ENCODE assay signal across 2 cellular contexts in genomic region chr2:121367246-121367900, GRCh38.
TF ChIP-seq lines count a peak whose summit lies in the region.

No MANE protein-coding gene starts in this region.

TF ChIP-seq in IMR-90, 13 proteins besides CTCF, POLR2A, EP300 and RAD21:
- no peak for TF ChIP-seq BHLHE40 (IDR thresholded peaks at IDR 0.05; ENCODE audit: low read depth, low read length)
- no peak for TF ChIP-seq SMC3 (IDR thresholded peaks at IDR 0.05; ENCODE audit: low read depth, low read length)
- TF ChIP-seq CHD1 (IDR thresholded peaks at IDR 0.05; ENCODE audit: low read depth, low read length) = no peak
- TF ChIP-seq MAFK (IDR thresholded peaks at IDR 0.05; ENCODE audit: low read depth, low read length) = no peak
- no peak for TF ChIP-seq CEBPB (IDR thresholded peaks at IDR 0.05; ENCODE audit: low read depth, low read length)
- TF ChIP-seq NFE2L2 (IDR thresholded peaks at IDR 0.05; ENCODE audit: low read depth, low read length) = no peak
- TF ChIP-seq RFX5 (IDR thresholded peaks at IDR 0.05; ENCODE audit: low read depth, low read length) = no peak
- TF ChIP-seq, protein P1, sequence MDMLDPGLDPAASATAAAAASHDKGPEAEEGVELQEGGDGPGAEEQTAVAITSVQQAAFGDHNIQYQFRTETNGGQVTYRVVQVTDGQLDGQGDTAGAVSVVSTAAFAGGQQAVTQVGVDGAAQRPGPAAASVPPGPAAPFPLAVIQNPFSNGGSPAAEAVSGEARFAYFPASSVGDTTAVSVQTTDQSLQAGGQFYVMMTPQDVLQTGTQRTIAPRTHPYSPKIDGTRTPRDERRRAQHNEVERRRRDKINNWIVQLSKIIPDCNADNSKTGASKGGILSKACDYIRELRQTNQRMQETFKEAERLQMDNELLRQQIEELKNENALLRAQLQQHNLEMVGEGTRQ (IDR thresholded peaks at IDR 0.05; ENCODE audit: low read depth, low read length) = no peak
- no peak for TF ChIP-seq RCOR1 (IDR thresholded peaks at IDR 0.05; ENCODE audit: insufficient replicate concordance, low read length)
- no peak for TF ChIP-seq MAZ (IDR thresholded peaks at IDR 0.05; ENCODE audit: borderline replicate concordance, low read depth, low read length)
TF ChIP-seq in IMR-90: peak in this region for 0.

TF ChIP-seq in K562, 482 proteins besides CTCF, POLR2A, EP300 and RAD21:
- TF ChIP-seq, protein P2, sequence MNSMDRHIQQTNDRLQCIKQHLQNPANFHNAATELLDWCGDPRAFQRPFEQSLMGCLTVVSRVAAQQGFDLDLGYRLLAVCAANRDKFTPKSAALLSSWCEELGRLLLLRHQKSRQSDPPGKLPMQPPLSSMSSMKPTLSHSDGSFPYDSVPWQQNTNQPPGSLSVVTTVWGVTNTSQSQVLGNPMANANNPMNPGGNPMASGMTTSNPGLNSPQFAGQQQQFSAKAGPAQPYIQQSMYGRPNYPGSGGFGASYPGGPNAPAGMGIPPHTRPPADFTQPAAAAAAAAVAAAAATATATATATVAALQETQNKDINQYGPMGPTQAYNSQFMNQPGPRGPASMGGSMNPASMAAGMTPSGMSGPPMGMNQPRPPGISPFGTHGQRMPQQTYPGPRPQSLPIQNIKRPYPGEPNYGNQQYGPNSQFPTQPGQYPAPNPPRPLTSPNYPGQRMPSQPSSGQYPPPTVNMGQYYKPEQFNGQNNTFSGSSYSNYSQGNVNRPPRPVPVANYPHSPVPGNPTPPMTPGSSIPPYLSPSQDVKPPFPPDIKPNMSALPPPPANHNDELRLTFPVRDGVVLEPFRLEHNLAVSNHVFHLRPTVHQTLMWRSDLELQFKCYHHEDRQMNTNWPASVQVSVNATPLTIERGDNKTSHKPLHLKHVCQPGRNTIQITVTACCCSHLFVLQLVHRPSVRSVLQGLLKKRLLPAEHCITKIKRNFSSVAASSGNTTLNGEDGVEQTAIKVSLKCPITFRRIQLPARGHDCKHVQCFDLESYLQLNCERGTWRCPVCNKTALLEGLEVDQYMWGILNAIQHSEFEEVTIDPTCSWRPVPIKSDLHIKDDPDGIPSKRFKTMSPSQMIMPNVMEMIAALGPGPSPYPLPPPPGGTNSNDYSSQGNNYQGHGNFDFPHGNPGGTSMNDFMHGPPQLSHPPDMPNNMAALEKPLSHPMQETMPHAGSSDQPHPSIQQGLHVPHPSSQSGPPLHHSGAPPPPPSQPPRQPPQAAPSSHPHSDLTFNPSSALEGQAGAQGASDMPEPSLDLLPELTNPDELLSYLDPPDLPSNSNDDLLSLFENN (IDR thresholded peaks at IDR 0.05; ENCODE audit: low read depth in 2 of 2, low read length in 2 of 2) = no peak
- TF ChIP-seq ZBTB8A (IDR thresholded peaks at IDR 0.05; ENCODE audit: partially characterized antibody) (no peak), POLR2G (IDR thresholded peaks at IDR 0.05; ENCODE audit: low read depth, low read length) (0 out of 2 replicates have a peak, but pooled peaks have one; percentile 15), ZKSCAN1 (IDR thresholded peaks at IDR 0.05; ENCODE audit: low read depth, low read length) (peak; percentile 86)
TF ChIP-seq in K562: peak in this region for 2.
